ENCODE assay signal across 11 cellular contexts in genomic region chr4:77827343-77827742, GRCh38. TPM values are rescaled to one million over a fixed set of nuclear protein-coding genes. Genes with fewer than 3 reads are reported as not detected.
A peak's percentile ranks its signal among the peaks of the same experiment; 100 is the strongest.
DNase-seq lines count a peak whose midpoint lies in the region; ATAC-seq and TF ChIP-seq lines count a peak whose summit lies in the region.
"Had no signal": no experiment of that assay in that cellular context is flagged by ENCODE, and none has a peak within 500 bp of the region (broad histone marks: within the 10 kb centered on the region; RNA-seq: fewer than 3 reads in every experiment).

No MANE protein-coding gene starts in this region.

- TF ChIP-seq EP300 in ovary (IDR thresholded peaks at IDR 0.05) = no peak

- H2AFZ ChIP-seq in neural progenitor cell (replicated peaks) = no peak overlapping the region

- no peaks in the 10 kb centered on the region for H3K79me2 ChIP-seq in neural progenitor cell (ENCODE audit: low read depth)

- no peaks in the 10 kb centered on the region for H3K36me3 Mint-ChIP-seq in CD4-positive, alpha-beta T cell (ENCODE audit: low read depth)
- peaks cover 3% of the 10 kb centered on the region for H3K36me3 Mint-ChIP-seq in activated CD8-positive, alpha-beta T cell treated with anti-CD3 and anti-CD28 coated beads, Interleukin-2, amount 10 ng/mL, durations not matched to agents 7 days and 5 days (ENCODE audit: low read depth)
- H3K36me3 Mint-ChIP-seq in neural progenitor cell = no peaks in the 10 kb centered on the region

- H3K27me3 ChIP-seq in CD4-positive, alpha-beta T cell (ENCODE audit: control insufficient read depth, insufficient read depth, low read length) = no peaks in the 10 kb centered on the region
- no peaks in the 10 kb centered on the region for H3K27me3 ChIP-seq in ovary
- peaks cover 3% of the 10 kb centered on the region for H3K27me3 ChIP-seq in neural progenitor cell

- intact Hi-C loops in CD4-positive, alpha-beta T cell (cut with DNase I, micrococcal nuclease) = loop anchor here in 1 of 2 experiments (2.0 kb wide), 2 partner anchors 13 to 21 kb away; no protein-coding TSS in a partner anchor
- intact Hi-C loops in ovary (cut with DNase I) = no loop called here

- peaks cover 56% of the 10 kb centered on the region for H3K4me1 Mint-ChIP-seq in CD4-positive, alpha-beta T cell (ENCODE audit: low read depth)
- H3K4me1 Mint-ChIP-seq in activated CD8-positive, alpha-beta T cell treated with anti-CD3 and anti-CD28 coated beads, Interleukin-2, amount 10 ng/mL, durations not matched to agents 7 days and 5 days (ENCODE audit: low read depth) = peaks cover 27% of the 10 kb centered on the region
- H3K4me1 Mint-ChIP-seq in neural progenitor cell = no peaks in the 10 kb centered on the region
- H3K4me1 Mint-ChIP-seq: endodermal cell had no signal

- ATAC-seq in CD4-positive, alpha-beta T cell (ENCODE audit: poor library complexity) = peak; percentile 91
- ATAC-seq in GM18909 (IDR thresholded peaks at IDR 0.05; ENCODE audit: poor library complexity, unreplicated experiment) (peak; percentile 71), HG03097 (IDR thresholded peaks at IDR 0.05; ENCODE audit: low FRiP score, unreplicated experiment) (peak; percentile 73)
- ATAC-seq in activated CD8-positive, alpha-beta T cell treated with anti-CD3 and anti-CD28 coated beads, Interleukin-2, amount 10 ng/mL, durations not matched to agents 7 days and 5 days = peak; percentile 56
- ATAC-seq: HCT116 had no signal

- H3K4me1 ChIP-seq in ovary (ENCODE audit: insufficient read depth) (no peaks in the 10 kb centered on the region), neural progenitor cell (no peaks in the 10 kb centered on the region)

- peak overlapping the region; percentile 16 for H3K27ac ChIP-seq in CD4-positive, alpha-beta T cell (ENCODE audit: low read depth, low read length)
- H3K27ac ChIP-seq in ovary (no peak overlapping the region), neural progenitor cell (no peak overlapping the region)

- peak overlapping the region; percentile 32 for H3K4me3 Mint-ChIP-seq in CD4-positive, alpha-beta T cell
- no peak overlapping the region for H3K4me3 Mint-ChIP-seq in activated CD8-positive, alpha-beta T cell treated with anti-CD3 and anti-CD28 coated beads, Interleukin-2, amount 10 ng/mL, durations not matched to agents 7 days and 5 days
- no peak overlapping the region for H3K4me3 Mint-ChIP-seq in neural progenitor cell
- H3K4me3 Mint-ChIP-seq: endodermal cell had no signal

- TF ChIP-seq POLR2A in ovary (IDR thresholded peaks at IDR 0.05) = no peak

- no peak overlapping the region for H3K4me2 ChIP-seq in neural progenitor cell

- H3K4me3 ChIP-seq in ovary (no peak overlapping the region), neural progenitor cell (no peak overlapping the region)

- H3F3A ChIP-seq in neural progenitor cell (ENCODE audit: low read depth) = no peaks in the 10 kb centered on the region

- H3K9me3 Mint-ChIP-seq in CD4-positive, alpha-beta T cell = no peaks in the 10 kb centered on the region
- no peaks in the 10 kb centered on the region for H3K9me3 Mint-ChIP-seq in activated CD8-positive, alpha-beta T cell treated with anti-CD3 and anti-CD28 coated beads, Interleukin-2, amount 10 ng/mL, durations not matched to agents 7 days and 5 days (ENCODE audit: insufficient read depth)
- no peaks in the 10 kb centered on the region for H3K9me3 Mint-ChIP-seq in neural progenitor cell
- H3K9me3 Mint-ChIP-seq: endodermal cell had no signal

- CTCF ChIA-PET in CD4-positive, alpha-beta T cell (lab: Charles Lee) = interaction anchor here (0.9 to 1.3 kb wide), 2 partner anchors 9 to 35 kb away, joined by 3 read pairs; no protein-coding TSS in a partner anchor
- CTCF ChIA-PET in activated CD8-positive, alpha-beta T cell treated with anti-CD3 and anti-CD28 coated beads, Interleukin-2, amount 10 ng/mL, durations not matched to agents 7 days and 5 days (lab: Charles Lee) = interaction anchor here (0.9 to 2.7 kb wide), 5 partner anchors 10 to 35 kb away, joined by 3 to 12 read pairs (median 5); partner anchors contain the start of gene MRPL1

- no peaks in the 10 kb centered on the region for H4K20me1 ChIP-seq in neural progenitor cell (ENCODE audit: low read depth)

- no peak for DNase-seq in CD4-positive, alpha-beta T cell
- DNase-seq in activated CD8-positive, alpha-beta T cell treated with anti-CD3 and anti-CD28 coated beads, Interleukin-2, amount 10 ng/mL, durations not matched to agents 7 days and 5 days = no peak
- DNase-seq in NCI-H2227 treated with DMSO at 0.1 percent for 48 hours (lab: John Stamatoyannopoulos, UW) = no peak
- DNase-seq in ovary = no peak
- no peak for DNase-seq in superior temporal gyrus (ENCODE audit: extremely low spot score)
- no peak for DNase-seq in neural progenitor cell (ENCODE audit: low spot score)
- DNase-seq: endodermal cell, NCI-H526 had no signal

- no peak for TF ChIP-seq CTCF in CD4-positive, alpha-beta T cell (IDR thresholded peaks at IDR 0.05)
- TF ChIP-seq CTCF in ovary (IDR thresholded peaks at IDR 0.05) (no peak), neural progenitor cell (IDR thresholded peaks at IDR 0.05) (no peak)

- no peak overlapping the region for H3K9ac ChIP-seq in neural progenitor cell

- POLR2A ChIA-PET in CD4-positive, alpha-beta T cell (lab: Charles Lee) = interaction anchor here (0.8 to 16.4 kb wide), 5 partner anchors 8 to 29 kb away, joined by 3 to 1450 read pairs (median 6); partner anchors contain the start of genes CNOT6L and MRPL1
- POLR2A ChIA-PET in activated CD8-positive, alpha-beta T cell treated with anti-CD3 and anti-CD28 coated beads, Interleukin-2, amount 10 ng/mL, durations not matched to agents 7 days and 5 days (lab: Charles Lee) = interaction anchor here (0.6 to 3.8 kb wide), 4 partner anchors 9 to 35 kb away, joined by 3 to 28 read pairs (median 7); partner anchors contain the start of gene MRPL1

- no peaks in the 10 kb centered on the region for H3K27me3 Mint-ChIP-seq in CD4-positive, alpha-beta T cell
- H3K27me3 Mint-ChIP-seq in activated CD8-positive, alpha-beta T cell treated with anti-CD3 and anti-CD28 coated beads, Interleukin-2, amount 10 ng/mL, durations not matched to agents 7 days and 5 days (ENCODE audit: low read depth) = no peaks in the 10 kb centered on the region
- H3K27me3 Mint-ChIP-seq in neural progenitor cell (ENCODE audit: insufficient read depth, low read depth) = no peaks in the 10 kb centered on the region

- H3K9me3 ChIP-seq in CD4-positive, alpha-beta T cell (ENCODE audit: control insufficient read depth, low read length) = no peaks in the 10 kb centered on the region
- no peaks in the 10 kb centered on the region for H3K9me3 ChIP-seq in ovary
- no peaks in the 10 kb centered on the region for H3K9me3 ChIP-seq in neural progenitor cell (ENCODE audit: low read depth)

- H3K36me3 ChIP-seq in ovary (no peaks in the 10 kb centered on the region), neural progenitor cell (no peaks in the 10 kb centered on the region)

- peak overlapping the region; percentile 75 for H3K27ac Mint-ChIP-seq in CD4-positive, alpha-beta T cell
- H3K27ac Mint-ChIP-seq in activated CD8-positive, alpha-beta T cell treated with anti-CD3 and anti-CD28 coated beads, Interleukin-2, amount 10 ng/mL, durations not matched to agents 7 days and 5 days = peak overlapping the region; percentile 74
- H3K27ac Mint-ChIP-seq in neural progenitor cell = no peak overlapping the region
- H3K27ac Mint-ChIP-seq: endodermal cell had no signal

RNA-seq across cellular contexts. Expression of gene CNOT6L, which starts 8.2 kb away (rescaled TPM):
- 100 to 1,000 TPM; 216 to 234 TPM for total RNA-seq in CD4-positive, alpha-beta T cell
- 100 to 1,000 TPM; 107 to 108 TPM for total RNA-seq in activated CD8-positive, alpha-beta T cell treated with anti-CD3 and anti-CD28 coated beads, Interleukin-2, amount 10 ng/mL, durations not matched to agents 7 days and 5 days
- total RNA-seq in ovary = 10 to 100 TPM; 16.1 to 58.6 (median 48.6) TPM
- polyA plus RNA-seq in ovary = 10 to 100 TPM in 1 of 2 donors, 1 to 10 TPM in 1; 7.7 to 20.0 TPM
- total RNA-seq in neural progenitor cell (ENCODE audit: low replicate concordance) = 6.0 and 7.5 TPM in 2 replicates

RNA-seq across cellular contexts. Expression of gene MRPL1, which starts 35.3 kb away (rescaled TPM):
- 10 to 100 TPM; 14.8 to 17.5 TPM for total RNA-seq in CD4-positive, alpha-beta T cell
- total RNA-seq in activated CD8-positive, alpha-beta T cell treated with anti-CD3 and anti-CD28 coated beads, Interleukin-2, amount 10 ng/mL, durations not matched to agents 7 days and 5 days = 10 to 100 TPM; 45.6 to 47.2 TPM
- total RNA-seq in ovary = 10 to 100 TPM; 22.1 to 31.4 (median 25.4) TPM
- polyA plus RNA-seq in ovary = 10 to 100 TPM; 14.5 to 21.3 TPM
- total RNA-seq in neural progenitor cell (ENCODE audit: low replicate concordance) = 28.8 and 48.5 TPM in 2 replicates
